In genomic region chr19:14072535-14073231, GRCh38 we compare ENCODE assay signal across 8 cellular contexts. TPM values are rescaled to one million over a fixed set of nuclear protein-coding genes. Genes with fewer than 3 reads are reported as not detected.
A peak's percentile ranks its signal among the peaks of the same experiment; 100 is the strongest.
DNase-seq lines count a peak whose midpoint lies in the region; ATAC-seq, FAIRE-seq and TF ChIP-seq lines count a peak whose summit lies in the region.

Gene MISP3 (plus strand): TSS chr19:14072786. CDS start chr19:14073310, 524 bp downstream.

- no peaks in the 10 kb centered on the region for H4K20me1 ChIP-seq in mammary epithelial cell (ENCODE audit: insufficient read depth, low read length)

- CTCF ChIA-PET in Caco-2 (lab: Charles Lee) = interaction anchor here (0.5 to 1.9 kb wide), 9 partner anchors 9 to 192 kb away, joined by 3 to 8 read pairs (median 3); partner anchors contain the start of genes ASF1B, DCAF15, IL27RA and PALM3
- CTCF ChIA-PET in mammary epithelial cell (lab: Charles Lee; ENCODE audit: low non-redundant PET) = no interaction called here

- H3K36me3 ChIP-seq in Caco-2 (ENCODE audit: control insufficient read depth, insufficient read depth, low read length) (no peaks in the 10 kb centered on the region), mammary epithelial cell (ENCODE audit: insufficient read depth, low read length) (no peaks in the 10 kb centered on the region)

- H3K79me2 ChIP-seq in mammary epithelial cell (ENCODE audit: insufficient read depth, low read length) = no peaks in the 10 kb centered on the region

- in situ Hi-C loops in mammary epithelial cell (cut with MboI; ENCODE audit: low sequenced_read_pairs in 2 of 2) = loop anchor here (5.0 to 10.0 kb wide), 2 partner anchors 190 to 198 kb away; partner anchors contain the start of gene NANOS3 (in 1 of the 2)

- H3K9ac ChIP-seq in mammary epithelial cell (ENCODE audit: insufficient read depth, low read length) = no peak within 1 kb of the TSS

- peaks cover 12% of the 10 kb centered on the region for H3K36me3 Mint-ChIP-seq in Caco-2 (ENCODE audit: insufficient read depth, unreplicated experiment)
- peaks cover 5% of the 10 kb centered on the region for H3K36me3 Mint-ChIP-seq in stimulated activated effector memory CD8-positive, alpha-beta T cell treated with anti-CD3 and anti-CD28 coated beads, Interleukin-12 subunit alpha, Interleukin-12 subunit beta, amount 100 ng/mL, for 72 hours

- H3K9me3 ChIP-seq in Caco-2 (no peaks in the 10 kb centered on the region), mammary epithelial cell (replicated peaks; ENCODE audit: insufficient read depth, low read length) (no peaks in the 10 kb centered on the region)

- FAIRE-seq in urothelium cell line (lab: Jason Lieb, UNC) = no peak

- H3K27ac ChIP-seq in mammary epithelial cell (ENCODE audit: insufficient read depth, low read depth, low read length) = peak within 1 kb of the TSS; percentile 29

- BruUV-seq in Caco-2 (replicated peaks; lab: Mats Ljungman, UMichigan) = TSS peak; percentile 62
- no TSS peak for BruUV-seq in mammary epithelial cell (replicated peaks; lab: Mats Ljungman, UMichigan)

- peak within 1 kb of the TSS; percentile 80 for H2AFZ ChIP-seq in mammary epithelial cell (ENCODE audit: low read depth, low read length)

- POLR2A ChIA-PET in Caco-2 (lab: Charles Lee) = interaction anchor here (0.5 kb wide), 1 partner anchor 161 kb away, joined by 3 read pairs; no protein-coding TSS in a partner anchor

- intact Hi-C loops in Caco-2 (cut with micrococcal nuclease; ENCODE audit: unreplicated experiment) = loop anchor here (5.0 to 10.0 kb wide), 2 partner anchors 65 to 98 kb away; partner anchors contain the start of gene ASF1B
- intact Hi-C loops in mammary epithelial cell (cut with micrococcal nuclease) = loop anchor here (2.0 to 5.0 kb wide), 3 partner anchors 65 to 276 kb away; partner anchors contain the start of genes ASF1B and DCAF15

- peak within 1 kb of the TSS; percentile 87 for H3K4me2 ChIP-seq in mammary epithelial cell (ENCODE audit: insufficient read depth, low read depth, low read length)

- peak within 1 kb of the TSS; percentile 84 for H3K4me3 ChIP-seq in Caco-2 (ENCODE audit: low read depth, low read length)
- H3K4me3 ChIP-seq in mammary epithelial cell (replicated peaks in 1 of 3; ENCODE audit: insufficient read depth in 1 of 3, low read depth in 2 of 3, low read length in 3 of 3) = peak within 1 kb of the TSS; percentile 48 to 84 (median 49)

- no peaks in the 10 kb centered on the region for H3K27me3 Mint-ChIP-seq in Caco-2 (ENCODE audit: insufficient read depth, unreplicated experiment)

- peak; percentile 12 for ATAC-seq in HG02678 (IDR thresholded peaks at IDR 0.05; ENCODE audit: unreplicated experiment)
- ATAC-seq in stimulated activated effector memory CD8-positive, alpha-beta T cell treated with anti-CD3 and anti-CD28 coated beads, Interleukin-12 subunit alpha, Interleukin-12 subunit beta, amount 100 ng/mL, for 72 hours = peak; percentile 44
- ATAC-seq in HG03045 (IDR thresholded peaks at IDR 0.05; ENCODE audit: unreplicated experiment) = no peak

- peak; percentile 55 to 73 for DNase-seq in Caco-2
- peak; percentile 92 for DNase-seq in RPMI8226
- peak; percentile 42 for DNase-seq in mammary epithelial cell
- DNase-seq in left kidney (ENCODE audit: low read depth, low spot score) = peak; percentile 70
- DNase-seq in stimulated activated effector memory CD8-positive, alpha-beta T cell treated with anti-CD3 and anti-CD28 coated beads, Interleukin-12 subunit alpha, Interleukin-12 subunit beta, amount 100 ng/mL, for 72 hours (ENCODE audit: low spot score in 2 of 2) = peak; percentile 40 to 83
- DNase-seq in urothelium cell line (ENCODE audit: low spot score) = no peak

- H3K27me3 ChIP-seq in Caco-2 (replicated peaks; ENCODE audit: control insufficient read depth, insufficient read depth, low read length) = no peaks in the 10 kb centered on the region
- no peaks in the 10 kb centered on the region for H3K27me3 ChIP-seq in mammary epithelial cell (ENCODE audit: insufficient read depth, low read length)

- peak within 1 kb of the TSS; percentile 97 for H3K27ac Mint-ChIP-seq in Caco-2 (ENCODE audit: unreplicated experiment)
- H3K27ac Mint-ChIP-seq in stimulated activated effector memory CD8-positive, alpha-beta T cell treated with anti-CD3 and anti-CD28 coated beads, Interleukin-12 subunit alpha, Interleukin-12 subunit beta, amount 100 ng/mL, for 72 hours = peak within 1 kb of the TSS; percentile 89

- 2% methylated on average over 13 of the region's 49 CpGs for WGBS in mammary epithelial cell (ENCODE audit: low coverage, missing lambda C conversion rate)

- TF ChIP-seq CTCF in Caco-2 (IDR thresholded peaks at IDR 0.05; ENCODE audit: insufficient read depth in 1 of 2, low read depth in 1 of 2, low read length in 1 of 2, severe bottlenecking in 1 of 2, unreplicated experiment in 1 of 2) (no peak), mammary epithelial cell (conservative IDR thresholded peaks at IDR 0.05 in 1 of 2, IDR thresholded peaks at IDR 0.05 in 1 of 2; ENCODE audit: extremely low read depth in 1 of 2, insufficient read depth in 1 of 2, low read depth in 1 of 2, low read length in 2 of 2) (no peak)

- H3K9me3 Mint-ChIP-seq in Caco-2 (ENCODE audit: unreplicated experiment) = no peaks in the 10 kb centered on the region
- no peaks in the 10 kb centered on the region for H3K9me3 Mint-ChIP-seq in stimulated activated effector memory CD8-positive, alpha-beta T cell treated with anti-CD3 and anti-CD28 coated beads, Interleukin-12 subunit alpha, Interleukin-12 subunit beta, amount 100 ng/mL, for 72 hours

- H3K4me1 ChIP-seq in Caco-2 (no peaks in the 10 kb centered on the region), mammary epithelial cell (ENCODE audit: insufficient read depth, low read length) (peaks cover 26% of the 10 kb centered on the region)

- dilution Hi-C loops in mammary epithelial cell (cut with HindIII; ENCODE audit: low sequenced_read_pairs) = no loop called here

- H3K4me1 Mint-ChIP-seq in Caco-2 (ENCODE audit: low read depth, unreplicated experiment) = no peaks in the 10 kb centered on the region
- peaks cover 13% of the 10 kb centered on the region for H3K4me1 Mint-ChIP-seq in stimulated activated effector memory CD8-positive, alpha-beta T cell treated with anti-CD3 and anti-CD28 coated beads, Interleukin-12 subunit alpha, Interleukin-12 subunit beta, amount 100 ng/mL, for 72 hours

- peak within 1 kb of the TSS; percentile 100 for H3K4me3 Mint-ChIP-seq in Caco-2 (ENCODE audit: unreplicated experiment)
- H3K4me3 Mint-ChIP-seq in stimulated activated effector memory CD8-positive, alpha-beta T cell treated with anti-CD3 and anti-CD28 coated beads, Interleukin-12 subunit alpha, Interleukin-12 subunit beta, amount 100 ng/mL, for 72 hours = peak within 1 kb of the TSS; percentile 98

RNA-seq across cellular contexts. Expression of gene MISP3, which starts in this region (rescaled TPM):
- total RNA-seq in Caco-2 (2022) (5.2 TPM in 2 replicates), mammary epithelial cell (1 to 10 TPM; 1.2 to 1.5 TPM)
- 0.59 TPM for polyA plus RNA-seq in mammary epithelial cell
- polyA minus RNA-seq in mammary epithelial cell = not detected
